Comparison of ENCODE assay signal across 10 cellular contexts in the genomic region with DNA sequence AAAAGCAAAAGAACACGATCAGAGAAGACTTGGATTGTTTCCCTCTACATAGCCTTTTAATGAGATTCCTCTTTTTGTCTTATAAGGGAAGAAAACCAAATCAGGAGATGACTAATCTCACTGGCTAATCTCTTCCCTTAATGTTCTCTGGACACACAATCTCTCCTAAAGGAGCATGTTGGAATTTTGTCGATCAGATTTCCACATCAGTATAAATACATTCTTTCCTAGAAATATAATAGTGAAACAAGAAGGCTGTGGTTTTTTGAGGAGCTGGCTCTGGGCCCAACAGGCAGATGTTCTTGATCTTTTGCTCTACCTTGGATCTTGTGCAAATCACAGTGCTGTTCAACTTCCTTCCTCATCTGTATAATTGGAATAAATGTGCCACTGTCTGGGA.
A peak's percentile ranks its signal among the peaks of the same experiment; 100 is the strongest.
DNase-seq lines count a peak whose midpoint lies in the region; TF ChIP-seq lines count a peak whose summit lies in the region.
"Had no signal": no experiment of that assay in that cellular context is flagged by ENCODE, and none has a peak within 500 bp of the region (broad histone marks: within the 10 kb centered on the region; RNA-seq: fewer than 3 reads in every experiment).

No MANE protein-coding gene starts in this region.

- H3K9me3 ChIP-seq in breast epithelium (no peaks in the 10 kb centered on the region), neural progenitor cell (ENCODE audit: low read depth) (no peaks in the 10 kb centered on the region)

- H3K27ac Mint-ChIP-seq in neural progenitor cell = peak overlapping the region; percentile 74

- H3K4me3 Mint-ChIP-seq in neural progenitor cell = no peak overlapping the region

- H4K20me1 ChIP-seq in neural progenitor cell (ENCODE audit: low read depth) = no peaks in the 10 kb centered on the region

- H3K9me3 Mint-ChIP-seq in neural progenitor cell = no peaks in the 10 kb centered on the region

- peaks cover 2% of the 10 kb centered on the region for H3K36me3 Mint-ChIP-seq in neural progenitor cell

- peaks cover 11% of the 10 kb centered on the region for H3K27me3 Mint-ChIP-seq in neural progenitor cell (ENCODE audit: insufficient read depth, low read depth)

- H3K4me1 ChIP-seq in breast epithelium = no peaks in the 10 kb centered on the region
- H3K4me1 ChIP-seq in neural progenitor cell = peaks cover 50% of the 10 kb centered on the region

- H3K4me3 ChIP-seq in AG10803 (ENCODE audit: low read length) (no peak overlapping the region), breast epithelium (no peak overlapping the region), neural progenitor cell (no peak overlapping the region)

- TF ChIP-seq POLR2A in breast epithelium (IDR thresholded peaks at IDR 0.05) = no peak

- no peak overlapping the region for H3K9ac ChIP-seq in neural progenitor cell

- peaks cover 51% of the 10 kb centered on the region for H3F3A ChIP-seq in neural progenitor cell (ENCODE audit: low read depth)

- H3K79me2 ChIP-seq in neural progenitor cell (ENCODE audit: low read depth) = no peaks in the 10 kb centered on the region

- peak; percentile 95 for DNase-seq in AG10803 (ENCODE audit: low read depth)
- peak; percentile 86 for DNase-seq in LHCN-M2 (ENCODE audit: low read depth)
- peak in 1 of 2 donors; percentile 57 for DNase-seq in breast epithelium (ENCODE audit: low spot score in 2 of 2)
- DNase-seq in neural progenitor cell (ENCODE audit: low spot score) = no peak
- DNase-seq in ACHN = no peak
- DNase-seq in activated CD4-positive, alpha-beta T cell treated with anti-CD3 and anti-CD28 coated beads for 4 hours = no peak
- no peak for DNase-seq in NCI-H1092 (lab: John Stamatoyannopoulos, UW)
- DNase-seq in activated naive CD4-positive, alpha-beta T cell treated with anti-CD3 and anti-CD28 coated beads, Interleukin-2, amount 50 U/mL, for 16 hours = no peak
- DNase-seq: activated effector memory CD4-positive, alpha-beta T cell treated with anti-CD3 and anti-CD28 coated beads, Interleukin-2, amount 50 U/mL, for 16 hours; NCI-H526 had no signal

- H3K36me3 ChIP-seq in breast epithelium (no peaks in the 10 kb centered on the region), neural progenitor cell (no peaks in the 10 kb centered on the region)

- TF ChIP-seq CTCF in AG10803 (conservative IDR thresholded peaks at IDR 0.05; ENCODE audit: low read length) (no peak), breast epithelium (IDR thresholded peaks at IDR 0.05) (no peak), neural progenitor cell (IDR thresholded peaks at IDR 0.05) (no peak)

- H3K27me3 ChIP-seq in breast epithelium (no peaks in the 10 kb centered on the region), neural progenitor cell (no peaks in the 10 kb centered on the region)

- H2AFZ ChIP-seq in neural progenitor cell (replicated peaks) = no peak overlapping the region

- in situ Hi-C loops in ACHN (cut with HindIII; ENCODE audit: low pct_ligation_motif_present, low pct_unique_long_range_greater_than_20kb, low sequenced_read_pairs) = no loop called here

- intact Hi-C loops in breast epithelium (cut with DNase I; ENCODE audit: low total_unique reads) = no loop called here

- peak overlapping the region; percentile 12 to 58 for H3K27ac ChIP-seq in breast epithelium
- H3K27ac ChIP-seq in neural progenitor cell = peak overlapping the region; percentile 34

- H3K4me1 Mint-ChIP-seq in neural progenitor cell = peaks cover 58% of the 10 kb centered on the region

- no peak overlapping the region for H3K4me2 ChIP-seq in neural progenitor cell

Comparison
In these comparisons a context has a peak if more than half of its experiments do, and no peak if none do; other contexts are left out.
1. DNase-seq: peak in AG10803 (single experiment) and LHCN-M2 (single experiment); none in neural progenitor cell (single experiment), ACHN (single experiment), activated CD4-positive, alpha-beta T cell treated with anti-CD3 and anti-CD28 coated beads for 4 hours (0 of 2), NCI-H1092 (single experiment) and activated naive CD4-positive, alpha-beta T cell treated with anti-CD3 and anti-CD28 coated beads, Interleukin-2, amount 50 U/mL, for 16 hours (single experiment).